In genomic region chr4:127204326-127204725, GRCh38 we compare ENCODE assay signal across 33 cellular contexts.
"Had no signal": no experiment of that assay in that cellular context is flagged by ENCODE, and none has a peak within 500 bp of the region (broad histone marks: within the 10 kb centered on the region; RNA-seq: fewer than 3 reads in every experiment).

No MANE protein-coding gene starts in this region.

- H3K9ac ChIP-seq: KMS-11, SK-N-SH had no signal

- ATAC-seq: activated CD8-positive, alpha-beta T cell treated with anti-CD3 and anti-CD28 coated beads for 36 hours; activated naive CD4-positive, alpha-beta T cell treated with anti-CD3 and anti-CD28 coated beads, Interleukin-2, amount 50 U/mL, for 72 hours had no signal

- H3K4me1 ChIP-seq: adrenal gland, Peyer's patch, SJSA1 had no signal

- H3K36me3 Mint-ChIP-seq: activated naive CD4-positive, alpha-beta T cell treated with anti-CD3 and anti-CD28 coated beads, Interleukin-2, amount 50 U/mL, for 72 hours; brain had no signal

- H3K27ac ChIP-seq: adrenal gland, KMS-11, Peyer's patch, SJSA1 had no signal

- H3K9me3 ChIP-seq: adrenal gland, Peyer's patch, SJSA1, SK-N-SH had no signal

- H3K4me3 Mint-ChIP-seq: activated CD4-positive, alpha-beta T cell treated with anti-CD3 and anti-CD28 coated beads, Interleukin-2, amount 10 ng/mL, durations not matched to agents 24 days and 14 days; activated CD8-positive, alpha-beta T cell treated with anti-CD3 and anti-CD28 coated beads for 36 hours; activated naive CD4-positive, alpha-beta T cell treated with anti-CD3 and anti-CD28 coated beads for 36 hours; activated T-cell treated with anti-CD3 and anti-CD28 coated beads, Interleukin-2, amount 50 U/mL, for 24 hours; brain; T-helper 1 cell treated with Interleukin-12 subunit alpha and Interleukin-12 subunit beta and Interleukin-4 antibody, amounts not matched to agents 30 μg/mL and 1 μg/mL, for 36 hours; T-helper 2 cell treated with Interferon-gamma antibody and Interleukin-4, amounts not matched to agents 5 μg/mL and 100 μg/mL, for 36 hours had no signal

- H3K9me3 Mint-ChIP-seq: T-helper 1 cell treated with Interleukin-12 subunit alpha and Interleukin-12 subunit beta and Interleukin-4 antibody, amounts not matched to agents 30 μg/mL and 1 μg/mL, for 36 hours had no signal

- H3K4me2 ChIP-seq: KMS-11, SK-N-SH had no signal

- H3K9me2 ChIP-seq: SK-N-SH had no signal

- H3K36me3 ChIP-seq: adrenal gland, Peyer's patch, SJSA1 had no signal

- FAIRE-seq: bronchial epithelial cell, TTC549 had no signal

- H3K4me1 Mint-ChIP-seq: activated CD4-positive, alpha-beta T cell treated with anti-CD3 and anti-CD28 coated beads, Interleukin-2, amount 10 ng/mL, durations not matched to agents 24 days and 14 days; brain had no signal

- H3K4me3 ChIP-seq: adrenal gland, Peyer's patch, SJSA1 had no signal

- DNase-seq: activated CD4-positive, alpha-beta T cell treated with anti-CD3 and anti-CD28 coated beads, Interleukin-2, amount 10 ng/mL, durations not matched to agents 24 days and 14 days; activated CD4-positive, alpha-beta T cell treated with anti-CD3 and anti-CD28 coated beads, Interleukin-2, amount 50 U/mL, for 4 hours; activated CD8-positive, alpha-beta T cell treated with anti-CD3 and anti-CD28 coated beads for 36 hours; activated gamma-delta T cell treated with Interleukin-2 at 50 U/mL for 16 hours; activated naive CD4-positive, alpha-beta T cell treated with anti-CD3 and anti-CD28 coated beads for 36 hours; activated T-cell treated with anti-CD3 and anti-CD28 coated beads, Interleukin-2, amount 50 U/mL, for 24 hours; adrenal gland; caudate nucleus; NCI-H1092 treated with DMSO at 0.1 percent for 48 hours; NCI-H1417; NCI-H146; NCI-H187; NCI-H2029 treated with DMSO at 0.1 percent for 48 hours; NCI-H2107; NCI-H2171; NCI-H510A; NCI-H526; NCI-H748 treated with DMSO at 0.1 percent for 48 hours; NK-92 treated with Interleukin-12 subunit alpha and Interleukin-12 subunit beta, amount 100 ng/mL, for 24 hours; PC-3; Peyer's patch; RPMI8226; SHP77 treated with DMSO at 0.1 percent for 48 hours; SK-N-SH had no signal

- H3K27me3 Mint-ChIP-seq: activated CD4-positive, alpha-beta T cell treated with anti-CD3 and anti-CD28 coated beads, Interleukin-2, amount 10 ng/mL, durations not matched to agents 24 days and 14 days; activated CD8-positive, alpha-beta T cell treated with anti-CD3 and anti-CD28 coated beads for 36 hours; activated T-cell treated with anti-CD3 and anti-CD28 coated beads, Interleukin-2, amount 50 U/mL, for 24 hours; brain had no signal

- H3K27me3 ChIP-seq: adrenal gland, Peyer's patch, SJSA1 had no signal

- H3K27ac Mint-ChIP-seq: activated CD4-positive, alpha-beta T cell treated with anti-CD3 and anti-CD28 coated beads, Interleukin-2, amount 10 ng/mL, durations not matched to agents 24 days and 14 days; activated CD8-positive, alpha-beta T cell treated with anti-CD3 and anti-CD28 coated beads for 36 hours; activated naive CD4-positive, alpha-beta T cell treated with anti-CD3 and anti-CD28 coated beads for 36 hours; activated naive CD4-positive, alpha-beta T cell treated with anti-CD3 and anti-CD28 coated beads, Interleukin-2, amount 50 U/mL, for 72 hours; activated T-cell treated with anti-CD3 and anti-CD28 coated beads, Interleukin-2, amount 50 U/mL, for 24 hours; activated T-helper 2 cell treated with anti-CD3 and anti-CD28 coated beads, Interferon-gamma antibody, Interleukin-2, Interleukin-4, amounts not matched to agents 10 μg/mL and 5 μg/mL and 100 μg/mL, durations not matched to agents 14 hours and 24 hours and 36 hours; brain; T-helper 1 cell treated with Interleukin-12 subunit alpha and Interleukin-12 subunit beta and Interleukin-4 antibody, amounts not matched to agents 30 μg/mL and 1 μg/mL, for 36 hours; T-helper 2 cell treated with Interferon-gamma antibody and Interleukin-4, amounts not matched to agents 5 μg/mL and 100 μg/mL, for 36 hours had no signal
